In genomic region chrX:66110112-66110511, GRCh38 we compare ENCODE assay signal across 8 cellular contexts. TPM values are rescaled to one million over a fixed set of nuclear protein-coding genes. Genes with fewer than 3 reads are reported as not detected.
DNase-seq lines count a peak whose midpoint lies in the region; ATAC-seq and TF ChIP-seq lines count a peak whose summit lies in the region.

No MANE protein-coding gene starts in this region.

- H3K4me3 Mint-ChIP-seq in CD8-positive, alpha-beta T cell: no peak overlapping the region

- no peaks in the 10 kb centered on the region for H3K9me3 Mint-ChIP-seq in CD8-positive, alpha-beta T cell

- H3K4me1 Mint-ChIP-seq in CD8-positive, alpha-beta T cell (ENCODE audit: low read depth): peaks cover 2% of the 10 kb centered on the region

- H3K36me3 ChIP-seq in CD8-positive, alpha-beta T cell (ENCODE audit: insufficient read depth, low read length): no peaks in the 10 kb centered on the region
- H3K36me3 ChIP-seq in WERI-Rb-1: no peaks in the 10 kb centered on the region

- TF ChIP-seq CTCF in CD8-positive, alpha-beta T cell (IDR thresholded peaks at IDR 0.05): peak; percentile 33
- 0 out of 2 replicates have a peak, but pooled peaks have one; percentile 16 for TF ChIP-seq CTCF in WERI-Rb-1 (IDR thresholded peaks at IDR 0.05; ENCODE audit: low read depth, low read length)

- no peak overlapping the region for H3K27ac Mint-ChIP-seq in CD8-positive, alpha-beta T cell

- no peaks in the 10 kb centered on the region for H3K36me3 Mint-ChIP-seq in CD8-positive, alpha-beta T cell

- H3K4me3 ChIP-seq in CD8-positive, alpha-beta T cell (ENCODE audit: low read depth, low read length): no peak overlapping the region
- H3K4me3 ChIP-seq in WERI-Rb-1 (ENCODE audit: low read depth, low read length): no peak overlapping the region

- H3K27ac ChIP-seq in CD8-positive, alpha-beta T cell (ENCODE audit: low read depth, low read length): no peak overlapping the region
- no peak overlapping the region for H3K27ac ChIP-seq in WERI-Rb-1

- no peaks in the 10 kb centered on the region for H3K4me1 ChIP-seq in CD8-positive, alpha-beta T cell (ENCODE audit: insufficient read depth, low read length)

- POLR2A ChIA-PET in CD8-positive, alpha-beta T cell (lab: Charles Lee): no interaction called here
- POLR2A ChIA-PET in HEK293T (lab: Yijun Ruan, JAX): no interaction called here

- CTCF ChIA-PET in CD8-positive, alpha-beta T cell (lab: Charles Lee): interaction anchor here (1.0 to 2.1 kb wide), 2 partner anchors 79 to 92 kb away, joined by 4 to 8 read pairs; no protein-coding TSS in a partner anchor
- CTCF ChIA-PET in HEK293T (lab: Yijun Ruan, JAX): no interaction called here

- no peaks in the 10 kb centered on the region for H3K27me3 Mint-ChIP-seq in CD8-positive, alpha-beta T cell (ENCODE audit: low read depth)

- no peaks in the 10 kb centered on the region for H3K9me3 ChIP-seq in CD8-positive, alpha-beta T cell (ENCODE audit: low read length)
- H3K9me3 ChIP-seq in WERI-Rb-1 (ENCODE audit: severe bottlenecking): no peaks in the 10 kb centered on the region

- intact Hi-C loops in CD8-positive, alpha-beta T cell (cut with DNase I, micrococcal nuclease): loop anchor here (1.0 to 10.0 kb wide), 3 partner anchors 355 to 528 kb away; no protein-coding TSS in a partner anchor

- ATAC-seq in CD8-positive, alpha-beta T cell: peak; percentile 34
- no peak for ATAC-seq in GM21360 (IDR thresholded peaks at IDR 0.05; ENCODE audit: unreplicated experiment)

- DNase-seq in CD8-positive, alpha-beta T cell: no peak
- DNase-seq in HEK293T (ENCODE audit: extremely low spot score) (peak; percentile 4), WERI-Rb-1 (no peak), kidney tubule cell (ENCODE audit: low spot score) (peak; percentile 17), NCI-H1048 (lab: John Stamatoyannopoulos, UW) (no peak), T-helper 9 cell (no peak)
- no peak for DNase-seq in activated CD4-positive, CD25-positive, alpha-beta regulatory T cell treated with anti-CD3 and anti-CD28 coated beads, Interleukin-2, amount 50 U/mL, for 72 hours

- H3K27me3 ChIP-seq in CD8-positive, alpha-beta T cell (ENCODE audit: insufficient read depth, low read length): no peaks in the 10 kb centered on the region
- peaks cover 2% of the 10 kb centered on the region for H3K27me3 ChIP-seq in WERI-Rb-1 (ENCODE audit: insufficient read depth, low read depth, severe bottlenecking)

TF ChIP-seq in HEK293T, 16 proteins besides CTCF, POLR2A, EP300 and RAD21:
- no peak for TF ChIP-seq SUZ12 (IDR thresholded peaks at IDR 0.05)
- TF ChIP-seq NFRKB (IDR thresholded peaks at IDR 0.05): no peak
- TF ChIP-seq FOXK2 (IDR thresholded peaks at IDR 0.05): no peak
- no peak for TF ChIP-seq FOXM1 (IDR thresholded peaks at IDR 0.05; ENCODE audit: borderline replicate concordance)
- no peak for TF ChIP-seq FOXA1 (IDR thresholded peaks at IDR 0.05)
- no peak for TF ChIP-seq PKNOX1 (IDR thresholded peaks at IDR 0.05)
- no peak for TF ChIP-seq CTBP1 (IDR thresholded peaks at IDR 0.05; ENCODE audit: borderline replicate concordance)
- TF ChIP-seq HDGF (IDR thresholded peaks at IDR 0.05; ENCODE audit: borderline replicate concordance): no peak
- no peak for TF ChIP-seq ELF4 (IDR thresholded peaks at IDR 0.05)
- no peak for TF ChIP-seq SP1 (IDR thresholded peaks at IDR 0.05)
- no peak for TF ChIP-seq LEF1 (IDR thresholded peaks at IDR 0.05; ENCODE audit: borderline replicate concordance)

RNA-seq across cellular contexts. Expression of gene HEPH, which starts 53.9 kb away (rescaled TPM):
- total RNA-seq in CD8-positive, alpha-beta T cell: not detected

Comparison
In these comparisons a context has a peak if more than half of its experiments do, and no peak if none do; other contexts are left out.
1. DNase-seq: peak in HEK293T (single experiment) and kidney tubule cell (single experiment); none in CD8-positive, alpha-beta T cell (0 of 7), WERI-Rb-1 (single experiment), NCI-H1048 (single experiment), T-helper 9 cell (single experiment) and activated CD4-positive, CD25-positive, alpha-beta regulatory T cell treated with anti-CD3 and anti-CD28 coated beads, Interleukin-2, amount 50 U/mL, for 72 hours (single experiment).